Comparison of ENCODE assay signal across 1 cellular context in the genomic region with DNA sequence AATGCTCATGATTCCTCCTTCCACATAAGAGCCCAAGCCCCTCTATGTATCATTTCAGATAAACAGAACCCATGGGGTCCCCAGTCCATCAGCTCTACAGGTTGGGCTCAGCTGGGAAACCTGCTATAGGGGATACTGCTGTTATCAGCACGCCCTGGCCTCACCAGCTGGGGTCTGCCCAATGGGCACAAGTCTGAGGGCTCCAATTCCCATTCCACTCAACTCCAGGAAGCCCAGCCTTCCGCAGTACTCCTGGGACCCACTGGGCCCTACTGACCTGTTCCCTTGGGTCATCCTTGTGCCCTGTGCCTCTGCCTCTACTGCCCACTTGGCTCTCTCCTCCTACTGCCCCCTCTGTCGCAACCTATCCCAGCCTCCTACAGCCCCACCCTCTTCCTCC.
TF ChIP-seq lines count a peak whose summit lies in the region.

No MANE protein-coding gene starts in this region.

TF ChIP-seq in H1, 55 proteins besides CTCF, POLR2A, EP300 and RAD21 (continued from another document):
- TF ChIP-seq YY1 (IDR thresholded peaks at IDR 0.05; ENCODE audit: low read depth, low read length) (no peak), CBX5 (IDR thresholded peaks at IDR 0.05; ENCODE audit: low read depth, low read length) (no peak), EGR1 (IDR thresholded peaks at IDR 0.05; ENCODE audit: borderline replicate concordance, low read depth, low read length) (no peak), KDM1A (IDR thresholded peaks at IDR 0.05; ENCODE audit: borderline replicate concordance, low read length) (no peak), SP2 (IDR thresholded peaks at IDR 0.05; ENCODE audit: low read length) (no peak), CHD2 (IDR thresholded peaks at IDR 0.05; ENCODE audit: low read length) (no peak), TAF1 (IDR thresholded peaks at IDR 0.05; ENCODE audit: low read depth, low read length) (no peak), SIN3A (conservative IDR thresholded peaks at IDR 0.05 in 1 of 2, IDR thresholded peaks at IDR 0.05 in 1 of 2; ENCODE audit: low read depth in 1 of 2, low read length in 2 of 2) (no peak), KDM4A (IDR thresholded peaks at IDR 0.05; ENCODE audit: low read depth, low read length, severe bottlenecking) (no peak), SIRT6 (IDR thresholded peaks at IDR 0.05; ENCODE audit: low read length) (no peak), SIX5 (IDR thresholded peaks at IDR 0.05; ENCODE audit: low read depth, low read length) (no peak)
- TF ChIP-seq, protein P1, sequence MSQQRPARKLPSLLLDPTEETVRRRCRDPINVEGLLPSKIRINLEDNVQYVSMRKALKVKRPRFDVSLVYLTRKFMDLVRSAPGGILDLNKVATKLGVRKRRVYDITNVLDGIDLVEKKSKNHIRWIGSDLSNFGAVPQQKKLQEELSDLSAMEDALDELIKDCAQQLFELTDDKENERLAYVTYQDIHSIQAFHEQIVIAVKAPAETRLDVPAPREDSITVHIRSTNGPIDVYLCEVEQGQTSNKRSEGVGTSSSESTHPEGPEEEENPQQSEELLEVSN (IDR thresholded peaks at IDR 0.05), result no peak
